ENCODE assay signal across 11 cellular contexts in genomic region chr3:161700998-161701397, GRCh38.
DNase-seq lines count a peak whose midpoint lies in the region; ATAC-seq and TF ChIP-seq lines count a peak whose summit lies in the region.
"Had no signal": no experiment of that assay in that cellular context is flagged by ENCODE, and none has a peak within 500 bp of the region (broad histone marks: within the 10 kb centered on the region; RNA-seq: fewer than 3 reads in every experiment).

No MANE protein-coding gene starts in this region.

- H4K20me1 ChIP-seq in SU-DHL-6 (ENCODE audit: low read depth, low read length): no peaks in the 10 kb centered on the region

- no peak overlapping the region for H3K9ac ChIP-seq in SU-DHL-6 (ENCODE audit: low read length)

- no peak overlapping the region for H3K4me3 ChIP-seq in SU-DHL-6 (ENCODE audit: insufficient read depth, low read length, poor library complexity, severe bottlenecking)
- H3K4me3 ChIP-seq: SK-N-MC had no signal

- DNase-seq in ELR (ENCODE audit: low read depth): peak; percentile 15
- DNase-seq in C1 segment of cervical spinal cord (lab: John Stamatoyannopoulos, UW): no peak
- DNase-seq in NCI-H82 (lab: John Stamatoyannopoulos, UW): no peak
- DNase-seq in GM19238 (ENCODE audit: insufficient read length, low spot score): no peak
- no peak for DNase-seq in germinal center (ENCODE audit: low spot score)
- DNase-seq: NCI-H1436 had no signal

- ATAC-seq in GM19452 (IDR thresholded peaks at IDR 0.05; ENCODE audit: unreplicated experiment) (peak; percentile 75), HG03139 (IDR thresholded peaks at IDR 0.05; ENCODE audit: unreplicated experiment) (peak; percentile 63)

- no peaks in the 10 kb centered on the region for H3K27me3 ChIP-seq in SU-DHL-6 (ENCODE audit: low read length)

- no peaks in the 10 kb centered on the region for H3K79me2 ChIP-seq in SU-DHL-6 (ENCODE audit: insufficient read depth, low read length)

- no peaks in the 10 kb centered on the region for H3K9me2 ChIP-seq in SU-DHL-6 (replicated peaks; ENCODE audit: insufficient read depth, low read length)

- H3K27ac ChIP-seq in SU-DHL-6 (ENCODE audit: low read depth, low read length): no peak overlapping the region
- H3K27ac ChIP-seq: epithelial cell of prostate, SK-N-MC had no signal

- no peaks in the 10 kb centered on the region for H3F3A ChIP-seq in SU-DHL-6 (ENCODE audit: insufficient read depth)

- peak overlapping the region; percentile 5 for H2AFZ ChIP-seq in SU-DHL-6 (ENCODE audit: low read depth, low read length, severe bottlenecking)

- H3K9me3 ChIP-seq in SU-DHL-6 (ENCODE audit: insufficient read depth, low read length): no peaks in the 10 kb centered on the region

- no peaks in the 10 kb centered on the region for H3K36me3 ChIP-seq in SU-DHL-6 (ENCODE audit: low read length)

- no peak for TF ChIP-seq CTCF in SU-DHL-6 (IDR thresholded peaks at IDR 0.05; ENCODE audit: insufficient read depth, low read length, poor library complexity, severe bottlenecking)

- H3K4me2 ChIP-seq in SU-DHL-6 (ENCODE audit: low read depth, low read length, poor library complexity, severe bottlenecking): no peak overlapping the region
